Comparison of ENCODE assay signal across 38 cellular contexts in the genomic region with DNA sequence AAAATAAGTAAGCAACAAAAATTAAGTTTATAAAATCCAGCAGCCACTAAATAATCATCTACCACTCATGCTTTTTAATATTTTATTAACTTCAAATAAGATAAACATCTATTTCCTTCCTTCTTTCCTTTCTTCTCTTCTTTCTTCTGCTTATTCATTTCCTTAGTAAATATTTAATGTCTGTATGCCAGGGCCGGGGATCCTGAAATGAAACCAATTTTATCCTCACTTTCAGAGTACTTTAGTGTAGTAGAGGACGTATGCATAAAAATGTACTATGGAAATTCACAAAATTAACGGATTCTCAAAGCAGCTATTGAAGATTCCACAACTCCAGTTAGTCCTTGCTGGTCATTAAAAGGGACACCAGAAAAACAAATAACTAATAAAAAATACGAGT.
"Had no signal": no experiment of that assay in that cellular context is flagged by ENCODE, and none has a peak within 500 bp of the region (broad histone marks: within the 10 kb centered on the region; RNA-seq: fewer than 3 reads in every experiment).

No MANE protein-coding gene starts in this region.

- FAIRE-seq: bronchial epithelial cell, TTC549 had no signal

- H3K9me3 ChIP-seq: ascending aorta had no signal

- H3K27ac Mint-ChIP-seq: activated CD4-positive, alpha-beta memory T cell treated with anti-CD3 and anti-CD28 coated beads, Interleukin-2, amount 10 ng/mL, durations not matched to agents 7 days and 5 days; activated CD4-positive, alpha-beta T cell treated with anti-CD3 and anti-CD28 coated beads for 36 hours; activated CD4-positive, alpha-beta T cell treated with anti-CD3 and anti-CD28 coated beads, Interleukin-2, amount 10 ng/mL, durations not matched to agents 7 days and 5 days; activated CD8-positive, alpha-beta memory T cell treated with anti-CD3 and anti-CD28 coated beads, Interleukin-2, amount 10 ng/mL, durations not matched to agents 7 days and 5 days; activated CD8-positive, alpha-beta T cell treated with anti-CD3 and anti-CD28 coated beads, Interleukin-2, amount 10 ng/mL, durations not matched to agents 7 days and 5 days; activated naive CD4-positive, alpha-beta T cell treated with anti-CD3 and anti-CD28 coated beads, Interleukin-2, amount 10 ng/mL, durations not matched to agents 7 days and 5 days; activated naive CD4-positive, alpha-beta T cell treated with anti-CD3 and anti-CD28 coated beads, Interleukin-2, amount 50 U/mL, for 24 hours; activated naive CD8-positive, alpha-beta T cell; activated naive CD8-positive, alpha-beta T cell treated with anti-CD3 and anti-CD28 coated beads, Interleukin-2, amount 10 ng/mL, durations not matched to agents 7 days and 5 days; activated naive CD8-positive, alpha-beta T cell treated with anti-CD3 and anti-CD28 coated beads, Interleukin-2, amount 50 U/mL, for 24 hours; activated T-cell treated with anti-CD3 and anti-CD28 coated beads, Interleukin-2, amount 50 U/mL, for 24 hours; activated T-helper 2 cell treated with anti-CD3 and anti-CD28 coated beads, Interferon-gamma antibody, Interleukin-2, Interleukin-4, amounts not matched to agents 10 μg/mL and 5 μg/mL and 100 μg/mL, durations not matched to agents 14 hours and 24 hours and 36 hours; brain; T-helper 1 cell treated with Interleukin-12 subunit alpha and Interleukin-12 subunit beta and Interleukin-4 antibody, amounts not matched to agents 30 μg/mL and 1 μg/mL, for 36 hours; T-helper 2 cell treated with Interferon-gamma antibody and Interleukin-4, amounts not matched to agents 5 μg/mL and 100 μg/mL, for 36 hours had no signal

- H3K27me3 Mint-ChIP-seq: activated CD4-positive, alpha-beta memory T cell treated with anti-CD3 and anti-CD28 coated beads, Interleukin-2, amount 10 ng/mL, durations not matched to agents 7 days and 5 days; activated CD4-positive, alpha-beta T cell treated with anti-CD3 and anti-CD28 coated beads for 36 hours; activated CD4-positive, alpha-beta T cell treated with anti-CD3 and anti-CD28 coated beads, Interleukin-2, amount 10 ng/mL, durations not matched to agents 7 days and 5 days; activated CD8-positive, alpha-beta memory T cell treated with anti-CD3 and anti-CD28 coated beads, Interleukin-2, amount 10 ng/mL, durations not matched to agents 7 days and 5 days; activated naive CD4-positive, alpha-beta T cell treated with anti-CD3 and anti-CD28 coated beads, Interleukin-2, amount 10 ng/mL, durations not matched to agents 7 days and 5 days; activated naive CD4-positive, alpha-beta T cell treated with anti-CD3 and anti-CD28 coated beads, Interleukin-2, amount 50 U/mL, for 24 hours; activated naive CD8-positive, alpha-beta T cell; activated naive CD8-positive, alpha-beta T cell treated with anti-CD3 and anti-CD28 coated beads, Interleukin-2, amount 10 ng/mL, durations not matched to agents 7 days and 5 days; activated naive CD8-positive, alpha-beta T cell treated with anti-CD3 and anti-CD28 coated beads, Interleukin-2, amount 50 U/mL, for 24 hours; activated T-cell treated with anti-CD3 and anti-CD28 coated beads, Interleukin-2, amount 50 U/mL, for 24 hours; brain; central memory CD8-positive, alpha-beta T cell had no signal

- H3K4me3 Mint-ChIP-seq: activated CD4-positive, alpha-beta memory T cell treated with anti-CD3 and anti-CD28 coated beads, Interleukin-2, amount 10 ng/mL, durations not matched to agents 7 days and 5 days; activated CD4-positive, alpha-beta T cell treated with anti-CD3 and anti-CD28 coated beads for 36 hours; activated CD4-positive, alpha-beta T cell treated with anti-CD3 and anti-CD28 coated beads, Interleukin-2, amount 10 ng/mL, durations not matched to agents 7 days and 5 days; activated CD8-positive, alpha-beta memory T cell treated with anti-CD3 and anti-CD28 coated beads, Interleukin-2, amount 10 ng/mL, durations not matched to agents 7 days and 5 days; activated CD8-positive, alpha-beta T cell treated with anti-CD3 and anti-CD28 coated beads, Interleukin-2, amount 10 ng/mL, durations not matched to agents 7 days and 5 days; activated naive CD4-positive, alpha-beta T cell treated with anti-CD3 and anti-CD28 coated beads, Interleukin-2, amount 10 ng/mL, durations not matched to agents 7 days and 5 days; activated naive CD4-positive, alpha-beta T cell treated with anti-CD3 and anti-CD28 coated beads, Interleukin-2, amount 50 U/mL, for 24 hours; activated naive CD8-positive, alpha-beta T cell; activated naive CD8-positive, alpha-beta T cell treated with anti-CD3 and anti-CD28 coated beads, Interleukin-2, amount 10 ng/mL, durations not matched to agents 7 days and 5 days; activated naive CD8-positive, alpha-beta T cell treated with anti-CD3 and anti-CD28 coated beads, Interleukin-2, amount 50 U/mL, for 24 hours; activated T-cell treated with anti-CD3 and anti-CD28 coated beads, Interleukin-2, amount 50 U/mL, for 24 hours; brain; central memory CD8-positive, alpha-beta T cell; T-helper 1 cell treated with Interleukin-12 subunit alpha and Interleukin-12 subunit beta and Interleukin-4 antibody, amounts not matched to agents 30 μg/mL and 1 μg/mL, for 36 hours; T-helper 2 cell treated with Interferon-gamma antibody and Interleukin-4, amounts not matched to agents 5 μg/mL and 100 μg/mL, for 36 hours had no signal

- H3K27ac ChIP-seq: ascending aorta, cardiac muscle cell, VCaP had no signal

- H3K4me1 ChIP-seq: ascending aorta had no signal

- H3K4me3 ChIP-seq: ascending aorta, cardiac muscle cell had no signal

- H3K36me3 ChIP-seq: cardiac muscle cell had no signal

- DNase-seq: activated CD4-positive, alpha-beta memory T cell treated with anti-CD3 and anti-CD28 coated beads, Interleukin-2, amount 10 ng/mL, durations not matched to agents 7 days and 5 days; activated CD4-positive, alpha-beta T cell treated with anti-CD3 and anti-CD28 coated beads for 1 hour; activated CD4-positive, alpha-beta T cell treated with anti-CD3 and anti-CD28 coated beads for 36 hours; activated CD4-positive, alpha-beta T cell treated with anti-CD3 and anti-CD28 coated beads for 48 hours; activated CD4-positive, alpha-beta T cell treated with anti-CD3 and anti-CD28 coated beads, Interleukin-2, amount 10 ng/mL, durations not matched to agents 7 days and 5 days; activated CD4-positive, alpha-beta T cell treated with anti-CD3 and anti-CD28 coated beads, Interleukin-2, amount 50 U/mL, for 48 hours; activated CD4-positive, CD25-positive, alpha-beta regulatory T cell; activated CD8-positive, alpha-beta memory T cell treated with anti-CD3 and anti-CD28 coated beads for 24 hours; activated CD8-positive, alpha-beta memory T cell treated with anti-CD3 and anti-CD28 coated beads, Interleukin-2, amount 10 ng/mL, durations not matched to agents 7 days and 5 days; activated CD8-positive, alpha-beta memory T cell treated with anti-CD3 and anti-CD28 coated beads, Interleukin-2, amount 50 U/mL, for 48 hours; activated CD8-positive, alpha-beta T cell treated with anti-CD3 and anti-CD28 coated beads, Interleukin-2, amount 10 ng/mL, durations not matched to agents 7 days and 5 days; activated effector memory CD4-positive, alpha-beta T cell treated with Interleukin-2 at 50 U/mL for 16 hours; activated gamma-delta T cell; activated naive CD4-positive, alpha-beta T cell treated with anti-CD3 and anti-CD28 coated beads, Interleukin-2, amount 10 ng/mL, durations not matched to agents 7 days and 5 days; activated naive CD4-positive, alpha-beta T cell treated with Interleukin-2 at 50 U/mL for 16 hours; activated naive CD8-positive, alpha-beta T cell treated with anti-CD3 and anti-CD28 coated beads, Interleukin-2, amount 10 ng/mL, durations not matched to agents 7 days and 5 days; activated naive CD8-positive, alpha-beta T cell treated with anti-CD3 and anti-CD28 coated beads, Interleukin-2, amount 50 U/mL, for 24 hours; activated T-cell treated with anti-CD3 and anti-CD28 coated beads, Interleukin-2, amount 50 U/mL, for 24 hours; activated T-cell treated with anti-CD3 and anti-CD28 coated beads, Interleukin-2, amount 50 U/mL, for 48 hours; amygdala; anterior cingulate cortex; caudate nucleus; cerebellar nuclear complex; T-helper 2 cell; T-helper 9 cell had no signal

- ATAC-seq: activated CD4-positive, alpha-beta T cell treated with anti-CD3 and anti-CD28 coated beads for 36 hours; activated CD4-positive, CD25-positive, alpha-beta regulatory T cell treated with anti-CD3 and anti-CD28 coated beads, Interleukin-2, amount 50 U/mL, for 24 hours; activated CD8-positive, alpha-beta memory T cell treated with anti-CD3 and anti-CD28 coated beads, Interleukin-2, amount 10 ng/mL, durations not matched to agents 7 days and 5 days; activated CD8-positive, alpha-beta T cell treated with anti-CD3 and anti-CD28 coated beads, Interleukin-2, amount 10 ng/mL, durations not matched to agents 7 days and 5 days; activated naive CD8-positive, alpha-beta T cell treated with anti-CD3 and anti-CD28 coated beads, Interleukin-2, amount 50 U/mL, for 24 hours had no signal

- H3K9me3 Mint-ChIP-seq: activated CD4-positive, alpha-beta memory T cell treated with anti-CD3 and anti-CD28 coated beads, Interleukin-2, amount 10 ng/mL, durations not matched to agents 7 days and 5 days; activated CD4-positive, alpha-beta T cell treated with anti-CD3 and anti-CD28 coated beads, Interleukin-2, amount 10 ng/mL, durations not matched to agents 7 days and 5 days; activated naive CD4-positive, alpha-beta T cell treated with anti-CD3 and anti-CD28 coated beads, Interleukin-2, amount 10 ng/mL, durations not matched to agents 7 days and 5 days; activated naive CD4-positive, alpha-beta T cell treated with anti-CD3 and anti-CD28 coated beads, Interleukin-2, amount 50 U/mL, for 24 hours; activated naive CD8-positive, alpha-beta T cell treated with anti-CD3 and anti-CD28 coated beads, Interleukin-2, amount 10 ng/mL, durations not matched to agents 7 days and 5 days; activated naive CD8-positive, alpha-beta T cell treated with anti-CD3 and anti-CD28 coated beads, Interleukin-2, amount 50 U/mL, for 24 hours; activated T-cell treated with anti-CD3 and anti-CD28 coated beads, Interleukin-2, amount 50 U/mL, for 24 hours; activated T-helper 2 cell treated with anti-CD3 and anti-CD28 coated beads, Interferon-gamma antibody, Interleukin-2, Interleukin-4, amounts not matched to agents 10 μg/mL and 5 μg/mL and 100 μg/mL, durations not matched to agents 14 hours and 24 hours and 36 hours; brain; central memory CD8-positive, alpha-beta T cell; T-helper 1 cell treated with Interleukin-12 subunit alpha and Interleukin-12 subunit beta and Interleukin-4 antibody, amounts not matched to agents 30 μg/mL and 1 μg/mL, for 36 hours; T-helper 2 cell treated with Interferon-gamma antibody and Interleukin-4, amounts not matched to agents 5 μg/mL and 100 μg/mL, for 36 hours had no signal

- H3K27me3 ChIP-seq: ascending aorta, cardiac muscle cell had no signal

- H3K4me1 Mint-ChIP-seq: activated CD4-positive, alpha-beta memory T cell treated with anti-CD3 and anti-CD28 coated beads, Interleukin-2, amount 10 ng/mL, durations not matched to agents 7 days and 5 days; activated CD4-positive, alpha-beta T cell treated with anti-CD3 and anti-CD28 coated beads for 36 hours; activated CD4-positive, alpha-beta T cell treated with anti-CD3 and anti-CD28 coated beads, Interleukin-2, amount 10 ng/mL, durations not matched to agents 7 days and 5 days; activated CD8-positive, alpha-beta memory T cell treated with anti-CD3 and anti-CD28 coated beads, Interleukin-2, amount 10 ng/mL, durations not matched to agents 7 days and 5 days; activated naive CD4-positive, alpha-beta T cell treated with anti-CD3 and anti-CD28 coated beads, Interleukin-2, amount 10 ng/mL, durations not matched to agents 7 days and 5 days; activated naive CD4-positive, alpha-beta T cell treated with anti-CD3 and anti-CD28 coated beads, Interleukin-2, amount 50 U/mL, for 24 hours; activated naive CD8-positive, alpha-beta T cell treated with anti-CD3 and anti-CD28 coated beads, Interleukin-2, amount 10 ng/mL, durations not matched to agents 7 days and 5 days; activated naive CD8-positive, alpha-beta T cell treated with anti-CD3 and anti-CD28 coated beads, Interleukin-2, amount 50 U/mL, for 24 hours; brain; central memory CD8-positive, alpha-beta T cell had no signal
